Comparison of ENCODE assay signal across 1 cellular context in the genomic region with DNA sequence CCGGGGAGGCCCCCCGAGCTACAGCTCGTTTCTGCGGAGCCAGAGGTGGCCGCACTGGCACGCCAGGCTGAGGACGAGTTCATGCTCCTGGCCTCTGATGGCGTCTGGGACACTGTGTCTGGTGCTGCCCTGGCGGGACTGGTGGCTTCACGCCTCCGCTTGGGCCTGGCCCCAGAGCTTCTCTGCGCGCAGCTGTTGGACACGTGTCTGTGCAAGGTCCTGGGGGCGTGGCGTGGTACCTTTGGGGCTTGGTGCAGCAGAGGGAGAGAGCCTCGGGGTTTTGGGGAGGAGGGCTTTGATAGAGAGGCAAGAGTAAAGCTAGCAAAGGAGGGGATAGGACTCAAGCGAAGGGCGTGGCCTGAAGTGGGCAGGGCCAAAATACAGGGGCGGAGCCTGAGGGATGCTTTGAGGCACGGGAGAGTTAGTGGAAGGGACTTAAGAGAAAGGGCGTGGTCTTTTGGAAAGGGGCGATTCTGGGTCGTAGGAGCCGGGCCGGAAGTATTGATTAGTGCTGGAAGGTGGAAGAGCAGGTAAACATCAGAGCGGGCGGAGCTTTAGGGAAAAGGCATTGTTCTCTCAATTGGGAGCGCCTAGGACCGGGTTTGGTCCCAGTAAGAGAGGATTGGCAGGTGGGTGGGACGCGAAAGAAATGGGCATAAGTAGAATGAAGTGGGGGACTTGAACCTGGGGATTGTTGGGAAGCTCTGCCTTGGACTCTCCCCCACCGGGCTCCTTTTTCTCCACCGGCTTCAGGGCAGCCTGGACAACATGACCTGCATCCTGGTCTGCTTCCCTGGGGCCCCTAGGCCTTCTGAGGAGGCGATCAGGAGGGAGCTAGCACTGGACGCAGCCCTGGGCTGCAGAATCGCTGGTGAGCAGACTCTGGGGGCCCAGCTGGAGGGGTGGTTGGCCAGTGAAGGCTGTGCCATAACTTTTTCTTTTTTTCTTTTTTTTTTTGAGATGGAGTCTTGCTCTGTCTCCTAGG.
TF ChIP-seq lines count a peak whose summit lies in the region.

No MANE protein-coding gene starts in this region.

TF ChIP-seq in HepG2, 621 proteins besides CTCF, POLR2A, EP300 and RAD21 (continued from another document):
- TF ChIP-seq, protein P1, sequence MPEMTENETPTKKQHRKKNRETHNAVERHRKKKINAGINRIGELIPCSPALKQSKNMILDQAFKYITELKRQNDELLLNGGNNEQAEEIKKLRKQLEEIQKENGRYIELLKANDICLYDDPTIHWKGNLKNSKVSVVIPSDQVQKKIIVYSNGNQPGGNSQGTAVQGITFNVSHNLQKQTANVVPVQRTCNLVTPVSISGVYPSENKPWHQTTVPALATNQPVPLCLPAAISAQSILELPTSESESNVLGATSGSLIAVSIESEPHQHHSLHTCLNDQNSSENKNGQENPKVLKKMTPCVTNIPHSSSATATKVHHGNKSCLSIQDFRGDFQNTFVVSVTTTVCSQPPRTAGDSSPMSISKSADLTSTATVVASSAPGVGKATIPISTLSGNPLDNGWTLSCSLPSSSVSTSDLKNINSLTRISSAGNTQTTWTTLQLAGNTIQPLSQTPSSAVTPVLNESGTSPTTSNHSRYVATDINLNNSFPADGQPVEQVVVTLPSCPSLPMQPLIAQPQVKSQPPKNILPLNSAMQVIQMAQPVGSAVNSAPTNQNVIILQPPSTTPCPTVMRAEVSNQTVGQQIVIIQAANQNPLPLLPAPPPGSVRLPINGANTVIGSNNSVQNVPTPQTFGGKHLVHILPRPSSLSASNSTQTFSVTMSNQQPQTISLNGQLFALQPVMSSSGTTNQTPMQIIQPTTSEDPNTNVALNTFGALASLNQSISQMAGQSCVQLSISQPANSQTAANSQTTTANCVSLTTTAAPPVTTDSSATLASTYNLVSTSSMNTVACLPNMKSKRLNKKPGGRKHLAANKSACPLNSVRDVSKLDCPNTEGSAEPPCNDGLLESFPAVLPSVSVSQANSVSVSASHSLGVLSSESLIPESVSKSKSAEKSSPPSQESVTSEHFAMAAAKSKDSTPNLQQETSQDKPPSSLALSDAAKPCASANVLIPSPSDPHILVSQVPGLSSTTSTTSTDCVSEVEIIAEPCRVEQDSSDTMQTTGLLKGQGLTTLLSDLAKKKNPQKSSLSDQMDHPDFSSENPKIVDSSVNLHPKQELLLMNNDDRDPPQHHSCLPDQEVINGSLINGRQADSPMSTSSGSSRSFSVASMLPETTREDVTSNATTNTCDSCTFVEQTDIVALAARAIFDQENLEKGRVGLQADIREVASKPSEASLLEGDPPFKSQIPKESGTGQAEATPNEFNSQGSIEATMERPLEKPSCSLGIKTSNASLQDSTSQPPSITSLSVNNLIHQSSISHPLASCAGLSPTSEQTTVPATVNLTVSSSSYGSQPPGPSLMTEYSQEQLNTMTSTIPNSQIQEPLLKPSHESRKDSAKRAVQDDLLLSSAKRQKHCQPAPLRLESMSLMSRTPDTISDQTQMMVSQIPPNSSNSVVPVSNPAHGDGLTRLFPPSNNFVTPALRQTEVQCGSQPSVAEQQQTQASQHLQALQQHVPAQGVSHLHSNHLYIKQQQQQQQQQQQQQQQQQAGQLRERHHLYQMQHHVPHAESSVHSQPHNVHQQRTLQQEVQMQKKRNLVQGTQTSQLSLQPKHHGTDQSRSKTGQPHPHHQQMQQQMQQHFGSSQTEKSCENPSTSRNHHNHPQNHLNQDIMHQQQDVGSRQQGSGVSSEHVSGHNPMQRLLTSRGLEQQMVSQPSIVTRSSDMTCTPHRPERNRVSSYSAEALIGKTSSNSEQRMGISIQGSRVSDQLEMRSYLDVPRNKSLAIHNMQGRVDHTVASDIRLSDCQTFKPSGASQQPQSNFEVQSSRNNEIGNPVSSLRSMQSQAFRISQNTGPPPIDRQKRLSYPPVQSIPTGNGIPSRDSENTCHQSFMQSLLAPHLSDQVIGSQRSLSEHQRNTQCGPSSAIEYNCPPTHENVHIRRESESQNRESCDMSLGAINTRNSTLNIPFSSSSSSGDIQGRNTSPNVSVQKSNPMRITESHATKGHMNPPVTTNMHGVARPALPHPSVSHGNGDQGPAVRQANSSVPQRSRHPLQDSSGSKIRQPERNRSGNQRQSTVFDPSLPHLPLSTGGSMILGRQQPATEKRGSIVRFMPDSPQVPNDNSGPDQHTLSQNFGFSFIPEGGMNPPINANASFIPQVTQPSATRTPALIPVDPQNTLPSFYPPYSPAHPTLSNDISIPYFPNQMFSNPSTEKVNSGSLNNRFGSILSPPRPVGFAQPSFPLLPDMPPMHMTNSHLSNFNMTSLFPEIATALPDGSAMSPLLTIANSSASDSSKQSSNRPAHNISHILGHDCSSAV (CRISPR knock-in tag; IDR thresholded peaks at IDR 0.05; ENCODE audit: borderline replicate concordance): no peak
- TF ChIP-seq, protein P2, sequence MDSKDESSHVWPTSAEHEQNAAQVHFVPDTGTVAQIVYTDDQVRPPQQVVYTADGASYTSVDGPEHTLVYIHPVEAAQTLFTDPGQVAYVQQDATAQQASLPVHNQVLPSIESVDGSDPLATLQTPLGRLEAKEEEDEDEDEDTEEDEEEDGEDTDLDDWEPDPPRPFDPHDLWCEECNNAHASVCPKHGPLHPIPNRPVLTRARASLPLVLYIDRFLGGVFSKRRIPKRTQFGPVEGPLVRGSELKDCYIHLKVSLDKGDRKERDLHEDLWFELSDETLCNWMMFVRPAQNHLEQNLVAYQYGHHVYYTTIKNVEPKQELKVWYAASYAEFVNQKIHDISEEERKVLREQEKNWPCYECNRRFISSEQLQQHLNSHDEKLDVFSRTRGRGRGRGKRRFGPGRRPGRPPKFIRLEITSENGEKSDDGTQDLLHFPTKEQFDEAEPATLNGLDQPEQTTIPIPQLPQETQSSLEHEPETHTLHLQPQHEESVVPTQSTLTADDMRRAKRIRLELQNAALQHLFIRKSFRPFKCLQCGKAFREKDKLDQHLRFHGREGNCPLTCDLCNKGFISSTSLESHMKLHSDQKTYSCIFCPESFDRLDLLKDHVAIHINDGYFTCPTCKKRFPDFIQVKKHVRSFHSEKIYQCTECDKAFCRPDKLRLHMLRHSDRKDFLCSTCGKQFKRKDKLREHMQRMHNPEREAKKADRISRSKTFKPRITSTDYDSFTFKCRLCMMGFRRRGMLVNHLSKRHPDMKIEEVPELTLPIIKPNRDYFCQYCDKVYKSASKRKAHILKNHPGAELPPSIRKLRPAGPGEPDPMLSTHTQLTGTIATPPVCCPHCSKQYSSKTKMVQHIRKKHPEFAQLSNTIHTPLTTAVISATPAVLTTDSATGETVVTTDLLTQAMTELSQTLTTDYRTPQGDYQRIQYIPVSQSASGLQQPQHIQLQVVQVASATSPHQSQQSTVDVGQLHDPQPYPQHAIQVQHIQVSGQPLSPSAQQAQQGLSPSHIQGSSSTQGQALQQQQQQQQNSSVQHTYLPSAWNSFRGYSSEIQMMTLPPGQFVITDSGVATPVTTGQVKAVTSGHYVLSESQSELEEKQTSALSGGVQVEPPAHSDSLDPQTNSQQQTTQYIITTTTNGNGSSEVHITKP (CRISPR knock-in tag; IDR thresholded peaks at IDR 0.05; ENCODE audit: low read depth): no peak
- no peak for TF ChIP-seq SOX13 (IDR thresholded peaks at IDR 0.05)
- TF ChIP-seq SOX13 (CRISPR knock-in tag; conservative IDR thresholded peaks at IDR 0.05 in 1 of 2, IDR thresholded peaks at IDR 0.05 in 1 of 2): peak in 1 of 2 experiments; percentile 23; a peak in 1 of 4 replicates
- no peak; the same call in 1 of the 2 replicates for TF ChIP-seq ETV5 (CRISPR knock-in tag; IDR thresholded peaks at IDR 0.05; ENCODE audit: borderline replicate concordance)
- TF ChIP-seq ZNF326 (CRISPR knock-in tag; IDR thresholded peaks at IDR 0.05; ENCODE audit: borderline replicate concordance): no peak
- TF ChIP-seq ZNF549 (CRISPR knock-in tag; IDR thresholded peaks at IDR 0.05): no peak
- TF ChIP-seq, protein P3, sequence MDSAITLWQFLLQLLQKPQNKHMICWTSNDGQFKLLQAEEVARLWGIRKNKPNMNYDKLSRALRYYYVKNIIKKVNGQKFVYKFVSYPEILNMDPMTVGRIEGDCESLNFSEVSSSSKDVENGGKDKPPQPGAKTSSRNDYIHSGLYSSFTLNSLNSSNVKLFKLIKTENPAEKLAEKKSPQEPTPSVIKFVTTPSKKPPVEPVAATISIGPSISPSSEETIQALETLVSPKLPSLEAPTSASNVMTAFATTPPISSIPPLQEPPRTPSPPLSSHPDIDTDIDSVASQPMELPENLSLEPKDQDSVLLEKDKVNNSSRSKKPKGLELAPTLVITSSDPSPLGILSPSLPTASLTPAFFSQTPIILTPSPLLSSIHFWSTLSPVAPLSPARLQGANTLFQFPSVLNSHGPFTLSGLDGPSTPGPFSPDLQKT (CRISPR knock-in tag; IDR thresholded peaks at IDR 0.05; ENCODE audit: borderline replicate concordance): no peak
- TF ChIP-seq, protein P4, sequence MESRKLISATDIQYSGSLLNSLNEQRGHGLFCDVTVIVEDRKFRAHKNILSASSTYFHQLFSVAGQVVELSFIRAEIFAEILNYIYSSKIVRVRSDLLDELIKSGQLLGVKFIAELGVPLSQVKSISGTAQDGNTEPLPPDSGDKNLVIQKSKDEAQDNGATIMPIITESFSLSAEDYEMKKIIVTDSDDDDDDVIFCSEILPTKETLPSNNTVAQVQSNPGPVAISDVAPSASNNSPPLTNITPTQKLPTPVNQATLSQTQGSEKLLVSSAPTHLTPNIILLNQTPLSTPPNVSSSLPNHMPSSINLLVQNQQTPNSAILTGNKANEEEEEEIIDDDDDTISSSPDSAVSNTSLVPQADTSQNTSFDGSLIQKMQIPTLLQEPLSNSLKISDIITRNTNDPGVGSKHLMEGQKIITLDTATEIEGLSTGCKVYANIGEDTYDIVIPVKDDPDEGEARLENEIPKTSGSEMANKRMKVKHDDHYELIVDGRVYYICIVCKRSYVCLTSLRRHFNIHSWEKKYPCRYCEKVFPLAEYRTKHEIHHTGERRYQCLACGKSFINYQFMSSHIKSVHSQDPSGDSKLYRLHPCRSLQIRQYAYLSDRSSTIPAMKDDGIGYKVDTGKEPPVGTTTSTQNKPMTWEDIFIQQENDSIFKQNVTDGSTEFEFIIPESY (CRISPR knock-in tag; IDR thresholded peaks at IDR 0.05): peak; percentile 93
- TF ChIP-seq ZNF33B (CRISPR knock-in tag; IDR thresholded peaks at IDR 0.05): 0 out of 2 replicates have a peak, but pooled peaks have one; percentile 84
- TF ChIP-seq ATF7 (IDR thresholded peaks at IDR 0.05): no peak
- no peak for TF ChIP-seq ATF7 (CRISPR knock-in tag; IDR thresholded peaks at IDR 0.05)
- TF ChIP-seq, protein P5, sequence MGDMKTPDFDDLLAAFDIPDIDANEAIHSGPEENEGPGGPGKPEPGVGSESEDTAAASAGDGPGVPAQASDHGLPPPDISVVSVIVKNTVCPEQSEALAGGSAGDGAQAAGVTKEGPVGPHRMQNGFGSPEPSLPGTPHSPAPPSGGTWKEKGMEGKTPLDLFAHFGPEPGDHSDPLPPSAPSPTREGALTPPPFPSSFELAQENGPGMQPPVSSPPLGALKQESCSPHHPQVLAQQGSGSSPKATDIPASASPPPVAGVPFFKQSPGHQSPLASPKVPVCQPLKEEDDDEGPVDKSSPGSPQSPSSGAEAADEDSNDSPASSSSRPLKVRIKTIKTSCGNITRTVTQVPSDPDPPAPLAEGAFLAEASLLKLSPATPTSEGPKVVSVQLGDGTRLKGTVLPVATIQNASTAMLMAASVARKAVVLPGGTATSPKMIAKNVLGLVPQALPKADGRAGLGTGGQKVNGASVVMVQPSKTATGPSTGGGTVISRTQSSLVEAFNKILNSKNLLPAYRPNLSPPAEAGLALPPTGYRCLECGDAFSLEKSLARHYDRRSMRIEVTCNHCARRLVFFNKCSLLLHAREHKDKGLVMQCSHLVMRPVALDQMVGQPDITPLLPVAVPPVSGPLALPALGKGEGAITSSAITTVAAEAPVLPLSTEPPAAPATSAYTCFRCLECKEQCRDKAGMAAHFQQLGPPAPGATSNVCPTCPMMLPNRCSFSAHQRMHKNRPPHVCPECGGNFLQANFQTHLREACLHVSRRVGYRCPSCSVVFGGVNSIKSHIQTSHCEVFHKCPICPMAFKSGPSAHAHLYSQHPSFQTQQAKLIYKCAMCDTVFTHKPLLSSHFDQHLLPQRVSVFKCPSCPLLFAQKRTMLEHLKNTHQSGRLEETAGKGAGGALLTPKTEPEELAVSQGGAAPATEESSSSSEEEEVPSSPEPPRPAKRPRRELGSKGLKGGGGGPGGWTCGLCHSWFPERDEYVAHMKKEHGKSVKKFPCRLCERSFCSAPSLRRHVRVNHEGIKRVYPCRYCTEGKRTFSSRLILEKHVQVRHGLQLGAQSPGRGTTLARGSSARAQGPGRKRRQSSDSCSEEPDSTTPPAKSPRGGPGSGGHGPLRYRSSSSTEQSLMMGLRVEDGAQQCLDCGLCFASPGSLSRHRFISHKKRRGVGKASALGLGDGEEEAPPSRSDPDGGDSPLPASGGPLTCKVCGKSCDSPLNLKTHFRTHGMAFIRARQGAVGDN (CRISPR knock-in tag; IDR thresholded peaks at IDR 0.05): peak; percentile 78
- peak; percentile 46; the same call in 1 of the 2 replicates for TF ChIP-seq SP4 (CRISPR knock-in tag; IDR thresholded peaks at IDR 0.05)
- TF ChIP-seq SAP130 (CRISPR knock-in tag; IDR thresholded peaks at IDR 0.05; ENCODE audit: low read depth): peak; percentile 28; the same call in 1 of the 2 replicates
- TF ChIP-seq SALL2 (CRISPR knock-in tag; IDR thresholded peaks at IDR 0.05): no peak
- TF ChIP-seq, protein P6, sequence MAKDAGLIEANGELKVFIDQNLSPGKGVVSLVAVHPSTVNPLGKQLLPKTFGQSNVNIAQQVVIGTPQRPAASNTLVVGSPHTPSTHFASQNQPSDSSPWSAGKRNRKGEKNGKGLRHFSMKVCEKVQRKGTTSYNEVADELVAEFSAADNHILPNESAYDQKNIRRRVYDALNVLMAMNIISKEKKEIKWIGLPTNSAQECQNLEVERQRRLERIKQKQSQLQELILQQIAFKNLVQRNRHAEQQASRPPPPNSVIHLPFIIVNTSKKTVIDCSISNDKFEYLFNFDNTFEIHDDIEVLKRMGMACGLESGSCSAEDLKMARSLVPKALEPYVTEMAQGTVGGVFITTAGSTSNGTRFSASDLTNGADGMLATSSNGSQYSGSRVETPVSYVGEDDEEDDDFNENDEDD (CRISPR knock-in tag; IDR thresholded peaks at IDR 0.05; ENCODE audit: borderline replicate concordance): peak; percentile 70; the same call in 1 of the 2 replicates
- TF ChIP-seq RXRA (CRISPR knock-in tag; IDR thresholded peaks at IDR 0.05): no peak
- 0 out of 2 replicates have a peak, but pooled peaks have one; percentile 52 for TF ChIP-seq NFKBIZ (CRISPR knock-in tag; IDR thresholded peaks at IDR 0.05)
- TF ChIP-seq ATF1 (CRISPR knock-in tag; IDR thresholded peaks at IDR 0.05): no peak
